ENCODE assay signal across 13 cellular contexts in genomic region chr3:185926445-185926844, GRCh38. TPM values are rescaled to one million over a fixed set of nuclear protein-coding genes. Genes with fewer than 3 reads are reported as not detected.
A peak's percentile ranks its signal among the peaks of the same experiment; 100 is the strongest.
DNase-seq lines count a peak whose midpoint lies in the region; ATAC-seq and TF ChIP-seq lines count a peak whose summit lies in the region.
"Had no signal": no experiment of that assay in that cellular context is flagged by ENCODE, and none has a peak within 500 bp of the region (broad histone marks: within the 10 kb centered on the region; RNA-seq: fewer than 3 reads in every experiment).

No MANE protein-coding gene starts in this region.

- H3K36me3 ChIP-seq in left ventricle myocardium inferior (peaks cover 42% of the 10 kb centered on the region), heart left ventricle (peaks cover 0 to 92% (median 64%) of the 10 kb centered on the region in 9 donors), thoracic aorta (peaks cover 48% of the 10 kb centered on the region), aorta (ENCODE audit: control insufficient read depth in 1 of 2, insufficient read depth in 2 of 2, low read length in 1 of 2) (peaks cover 0 to 2% of the 10 kb centered on the region in 2 donors)

- intact Hi-C loops in left ventricle myocardium inferior (cut with micrococcal nuclease) (no loop called here), heart left ventricle (cut with DNase I) (loop anchor here in 1 of 10 donors (10.0 kb wide), 1 partner anchor 102 kb away; the partner anchor contains the start of gene IGF2BP2), left colon (cut with DNase I, micrococcal nuclease) (no loop called here), aorta (cut with DNase I) (no loop called here)

- peaks cover 87% of the 10 kb centered on the region for H3K4me1 Mint-ChIP-seq in activated naive CD8-positive, alpha-beta T cell treated with anti-CD3 and anti-CD28 coated beads for 36 hours

- peak overlapping the region; percentile 4 for H3K27ac ChIP-seq in left ventricle myocardium inferior (replicated peaks)
- no peak overlapping the region for H3K27ac ChIP-seq in heart left ventricle
- no peak overlapping the region for H3K27ac ChIP-seq in thoracic aorta
- no peak overlapping the region for H3K27ac ChIP-seq in aorta (ENCODE audit: low read depth in 1 of 2, low read length in 2 of 2)

- no peaks in the 10 kb centered on the region for H3K27me3 ChIP-seq in left ventricle myocardium inferior (ENCODE audit: low read depth)
- H3K27me3 ChIP-seq in heart left ventricle = no peaks in the 10 kb centered on the region
- no peaks in the 10 kb centered on the region for H3K27me3 ChIP-seq in thoracic aorta (replicated peaks; ENCODE audit: insufficient read depth)
- no peaks in the 10 kb centered on the region for H3K27me3 ChIP-seq in aorta (ENCODE audit: control insufficient read depth in 1 of 2, insufficient read depth in 2 of 2, low read length in 1 of 2)
- H3K27me3 ChIP-seq: MG63 had no signal

- no peak for TF ChIP-seq CTCF in left ventricle myocardium inferior (IDR thresholded peaks at IDR 0.05; ENCODE audit: borderline replicate concordance)
- no peak for TF ChIP-seq CTCF in heart left ventricle (IDR thresholded peaks at IDR 0.05)
- no peak for TF ChIP-seq CTCF in thoracic aorta (IDR thresholded peaks at IDR 0.05)

- H3K27ac Mint-ChIP-seq in activated naive CD8-positive, alpha-beta T cell treated with anti-CD3 and anti-CD28 coated beads for 36 hours = peak overlapping the region; percentile 57

- no peak for TF ChIP-seq POLR2A in heart left ventricle (IDR thresholded peaks at IDR 0.05)

- peak overlapping the region; percentile 45 for H3K4me3 Mint-ChIP-seq in activated naive CD8-positive, alpha-beta T cell treated with anti-CD3 and anti-CD28 coated beads for 36 hours

- no peaks in the 10 kb centered on the region for H3K27me3 Mint-ChIP-seq in activated naive CD8-positive, alpha-beta T cell treated with anti-CD3 and anti-CD28 coated beads for 36 hours

- WGBS in heart left ventricle, 4 donors = 40 to 50% (median 44%) methylated on average over 9 of the region's 9 CpGs
- 38 to 46% methylated on average over 9 of the region's 9 CpGs for WGBS in aorta, 2 donors

- H3K4me3 ChIP-seq in left ventricle myocardium inferior (peak overlapping the region; percentile 98), heart left ventricle (peak overlapping the region in 1 of 12 donors; percentile 3), thoracic aorta (peak overlapping the region; percentile 29), aorta (ENCODE audit: low read length in 2 of 2) (no peak overlapping the region)
- H3K4me3 ChIP-seq: MG63, skin epidermis had no signal

- no peaks in the 10 kb centered on the region for H3K9me3 ChIP-seq in left ventricle myocardium inferior (replicated peaks)
- no peaks in the 10 kb centered on the region for H3K9me3 ChIP-seq in heart left ventricle
- no peaks in the 10 kb centered on the region for H3K9me3 ChIP-seq in thoracic aorta
- no peaks in the 10 kb centered on the region for H3K9me3 ChIP-seq in aorta (ENCODE audit: control insufficient read depth, low read length)
- H3K9me3 ChIP-seq: MG63 had no signal

- no peak for ATAC-seq in heart left ventricle
- ATAC-seq in left colon = peak; percentile 68
- no peak for ATAC-seq in thoracic aorta (ENCODE audit: insufficient number of reproducible peaks, low FRiP score, low read depth)
- no peak for ATAC-seq in aorta (ENCODE audit: low FRiP score)
- ATAC-seq in GM21528 (IDR thresholded peaks at IDR 0.05; ENCODE audit: low FRiP score, unreplicated experiment) = no peak

- H3K4me1 ChIP-seq in left ventricle myocardium inferior (peaks cover 91% of the 10 kb centered on the region), heart left ventricle (peaks cover 28 to 84% (median 64%) of the 10 kb centered on the region in 12 donors), thoracic aorta (ENCODE audit: control insufficient read depth in 1 of 2, low read depth in 2 of 2) (peaks cover 55 to 87% of the 10 kb centered on the region in 2 donors), aorta (ENCODE audit: control insufficient read depth in 1 of 2, insufficient read depth in 2 of 2, low read length in 2 of 2) (peaks cover 4 to 22% of the 10 kb centered on the region in 2 donors)

- no peaks in the 10 kb centered on the region for H3K9me3 Mint-ChIP-seq in activated naive CD8-positive, alpha-beta T cell treated with anti-CD3 and anti-CD28 coated beads for 36 hours

- no peak for DNase-seq in left ventricle myocardium inferior
- no peak for DNase-seq in heart left ventricle
- DNase-seq in activated naive CD8-positive, alpha-beta T cell treated with anti-CD3 and anti-CD28 coated beads for 36 hours = no peak
- peak; percentile 32 to 48 for DNase-seq in left colon
- DNase-seq in thoracic aorta (ENCODE audit: low spot score) = no peak
- no peak for DNase-seq in aorta
- DNase-seq in NCI-H82 treated with DMSO at 0.1 percent for 48 hours (lab: John Stamatoyannopoulos, UW; ENCODE audit: unreplicated experiment) = no peak
- DNase-seq: activated effector memory CD4-positive, alpha-beta T cell treated with anti-CD3 and anti-CD28 coated beads, Interleukin-2, amount 50 U/mL, for 16 hours; hippocampal formation; MG63; RPMI8226 had no signal

- peaks cover 90% of the 10 kb centered on the region for H3K36me3 Mint-ChIP-seq in activated naive CD8-positive, alpha-beta T cell treated with anti-CD3 and anti-CD28 coated beads for 36 hours

RNA-seq across cellular contexts. Expression of gene TRA2B, which starts 11.4 kb away (rescaled TPM):
- 42.7 TPM for total RNA-seq in left ventricle myocardium inferior
- total RNA-seq in heart left ventricle = 10 to 100 TPM; 40.4 to 66.0 (median 46.1) TPM
- polyA plus RNA-seq in heart left ventricle = 10 to 100 TPM; 28.5 to 58.1 TPM
- total RNA-seq in activated naive CD8-positive, alpha-beta T cell treated with anti-CD3 and anti-CD28 coated beads for 36 hours = 100 to 1,000 TPM; 289 to 291 TPM
- 10 to 100 TPM; 74.2 to 85.3 TPM for total RNA-seq in left colon
- total RNA-seq in thoracic aorta = 100 to 1,000 TPM; 137 to 267 TPM
- total RNA-seq in aorta = 100 to 1,000 TPM; 104 to 150 TPM
- 10 to 100 TPM; 77.4 to 77.9 TPM for polyA plus RNA-seq in aorta

Comparison
In these comparisons a context has a peak if more than half of its experiments do, and no peak if none do; other contexts are left out.
1. DNase-seq: peak in left colon (2 of 2); none in left ventricle myocardium inferior (single experiment), heart left ventricle (0 of 5), activated naive CD8-positive, alpha-beta T cell treated with anti-CD3 and anti-CD28 coated beads for 36 hours (single experiment), thoracic aorta (single experiment), aorta (0 of 2) and NCI-H82 treated with DMSO at 0.1 percent for 48 hours (single experiment).
2. H3K4me3 ChIP-seq: peak in left ventricle myocardium inferior (single experiment) and thoracic aorta (single experiment); none in aorta (0 of 2).